In the genomic region with DNA sequence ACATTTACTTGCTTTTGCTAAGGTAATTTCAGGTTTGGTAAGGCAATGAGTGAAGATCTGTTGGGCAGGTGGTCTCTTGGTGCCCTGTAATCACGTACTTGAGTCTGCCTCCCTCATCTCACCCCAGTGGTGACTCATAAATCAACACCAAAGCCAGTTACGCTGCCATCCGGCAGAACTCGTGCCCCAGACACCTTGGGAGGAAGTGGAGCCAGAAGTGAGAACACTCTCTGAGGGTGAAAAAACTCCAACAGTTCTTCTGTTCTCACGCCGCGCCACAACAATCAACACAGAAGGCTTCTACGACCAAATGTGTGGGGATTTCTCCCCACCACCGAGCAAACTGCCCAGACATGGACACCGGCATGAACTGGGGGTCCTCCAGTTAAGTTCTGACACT, we compare ENCODE assay signal across 8 cellular contexts.
DNase-seq lines count a peak whose midpoint lies in the region; ATAC-seq lines count a peak whose summit lies in the region.

No MANE protein-coding gene starts in this region.

- H3K4me1 Mint-ChIP-seq in stimulated activated naive B cell treated with anti-CD40 and anti-IgM and Interleukin-4, amounts not matched to agents 10 μg/mL and 1 μg/mL and 100 μg/mL, for 72 hours, result peaks cover 41 to 53% of the 10 kb centered on the region in 2 donors

- peaks cover 4 to 19% of the 10 kb centered on the region in 2 donors for H3K36me3 Mint-ChIP-seq in stimulated activated naive B cell treated with anti-CD40 and anti-IgM and Interleukin-4, amounts not matched to agents 10 μg/mL and 1 μg/mL and 100 μg/mL, for 72 hours

- H3K27me3 Mint-ChIP-seq in stimulated activated naive B cell treated with anti-CD40 and anti-IgM and Interleukin-4, amounts not matched to agents 10 μg/mL and 1 μg/mL and 100 μg/mL, for 72 hours, result peaks cover 5 to 13% of the 10 kb centered on the region in 2 donors

- H3K27ac Mint-ChIP-seq in stimulated activated naive B cell treated with anti-CD40 and anti-IgM and Interleukin-4, amounts not matched to agents 10 μg/mL and 1 μg/mL and 100 μg/mL, for 72 hours, result peak overlapping the region; percentile 97

- intact Hi-C loops in posterior vena cava (cut with DNase I), result no loop called here

- in situ Hi-C loops in KBM-7 (cut with MboI; ENCODE audit: low pct_unique_long_range_greater_than_20kb, low sequenced_read_pairs), result no loop called here

- DNase-seq in KBM-7, result peak; percentile 14
- DNase-seq in activated T-cell treated with anti-CD3 and anti-CD28 coated beads for 1 hour (ENCODE audit: low read depth), result peak; percentile 64
- peak; percentile 28 for DNase-seq in kidney tubule cell (ENCODE audit: low spot score)
- peak; percentile 87 for DNase-seq in stimulated activated naive B cell treated with anti-CD40 and anti-IgM and Interleukin-4, amounts not matched to agents 10 μg/mL and 1 μg/mL and 100 μg/mL, for 72 hours
- no peak for DNase-seq in posterior vena cava (ENCODE audit: low spot score)
- DNase-seq in DMS79 (lab: John Stamatoyannopoulos, UW), result no peak
- DNase-seq in NCI-H1105 (lab: John Stamatoyannopoulos, UW), result no peak

- peaks cover 0 to 3% of the 10 kb centered on the region in 2 donors for H3K9me3 Mint-ChIP-seq in stimulated activated naive B cell treated with anti-CD40 and anti-IgM and Interleukin-4, amounts not matched to agents 10 μg/mL and 1 μg/mL and 100 μg/mL, for 72 hours

- peak overlapping the region; percentile 29 to 53 for H3K4me3 Mint-ChIP-seq in stimulated activated naive B cell treated with anti-CD40 and anti-IgM and Interleukin-4, amounts not matched to agents 10 μg/mL and 1 μg/mL and 100 μg/mL, for 72 hours

- ATAC-seq in GM19467 (IDR thresholded peaks at IDR 0.05; ENCODE audit: unreplicated experiment), result peak; percentile 54
- peak; percentile 88 to 91 for ATAC-seq in stimulated activated naive B cell treated with anti-CD40 and anti-IgM and Interleukin-4, amounts not matched to agents 10 μg/mL and 1 μg/mL and 100 μg/mL, for 72 hours (replicated peaks)

Comparison
In these comparisons a context has a peak if more than half of its experiments do, and no peak if none do; other contexts are left out.
1. DNase-seq: peak in KBM-7 (single experiment), activated T-cell treated with anti-CD3 and anti-CD28 coated beads for 1 hour (single experiment), kidney tubule cell (single experiment) and stimulated activated naive B cell treated with anti-CD40 and anti-IgM and Interleukin-4, amounts not matched to agents 10 μg/mL and 1 μg/mL and 100 μg/mL, for 72 hours (single experiment); none in posterior vena cava (single experiment), DMS79 (single experiment) and NCI-H1105 (single experiment).